10 cellular contexts compared by ENCODE assay signal in genomic region chr20:25622049-25622448, GRCh38. TPM values are rescaled to one million over a fixed set of nuclear protein-coding genes. Genes with fewer than 3 reads are reported as not detected.
DNase-seq lines count a peak whose midpoint lies in the region; TF ChIP-seq lines count a peak whose summit lies in the region.
"Had no signal": no experiment of that assay in that cellular context is flagged by ENCODE, and none has a peak within 500 bp of the region (broad histone marks: within the 10 kb centered on the region; RNA-seq: fewer than 3 reads in every experiment).

No MANE protein-coding gene starts in this region.

- H3K27ac ChIP-seq in adrenal gland, result no peak overlapping the region
- H3K27ac ChIP-seq in effector memory CD4-positive, alpha-beta T cell (ENCODE audit: insufficient read depth, low read length, poor library complexity, severe bottlenecking), result no peak overlapping the region

- no peaks in the 10 kb centered on the region for H3K27me3 ChIP-seq in adrenal gland
- no peaks in the 10 kb centered on the region for H3K27me3 ChIP-seq in effector memory CD4-positive, alpha-beta T cell (replicated peaks; ENCODE audit: control insufficient read depth, insufficient read depth, low read length, poor library complexity, severe bottlenecking)
- H3K27me3 ChIP-seq: sigmoid colon had no signal

- H3K27ac Mint-ChIP-seq in activated CD4-positive, alpha-beta T cell treated with anti-CD3 and anti-CD28 coated beads, Interleukin-2, amount 10 ng/mL, durations not matched to agents 24 days and 14 days, result peak overlapping the region; percentile 98
- H3K27ac Mint-ChIP-seq in endothelial cell (ENCODE audit: unreplicated experiment) (no peak overlapping the region), progenitor cell of endocrine pancreas (no peak overlapping the region)

- TF ChIP-seq CTCF in endothelial cell (IDR thresholded peaks at IDR 0.05; ENCODE audit: unreplicated experiment) (no peak), progenitor cell of endocrine pancreas (IDR thresholded peaks at IDR 0.05; ENCODE audit: unreplicated experiment) (no peak), adrenal gland (IDR thresholded peaks at IDR 0.05) (no peak)

- H3K36me3 Mint-ChIP-seq in activated CD4-positive, alpha-beta T cell treated with anti-CD3 and anti-CD28 coated beads, Interleukin-2, amount 10 ng/mL, durations not matched to agents 24 days and 14 days (ENCODE audit: low read depth), result peaks cover 13% of the 10 kb centered on the region
- H3K36me3 Mint-ChIP-seq in endothelial cell (ENCODE audit: low read depth, unreplicated experiment), result peaks cover 4% of the 10 kb centered on the region
- peaks cover 1% of the 10 kb centered on the region for H3K36me3 Mint-ChIP-seq in progenitor cell of endocrine pancreas (ENCODE audit: insufficient read depth)

- peak overlapping the region in 1 of 4 donors; percentile 87 for H3K4me3 ChIP-seq in adrenal gland
- H3K4me3 ChIP-seq in effector memory CD4-positive, alpha-beta T cell (ENCODE audit: insufficient read depth, low read depth, low read length, poor library complexity, severe bottlenecking), result no peak overlapping the region

- H3K4me1 ChIP-seq in adrenal gland (replicated peaks in 1 of 2), result peaks cover 17 to 18% of the 10 kb centered on the region in 2 donors
- H3K4me1 ChIP-seq in effector memory CD4-positive, alpha-beta T cell (ENCODE audit: control insufficient read depth, insufficient read depth, low read length, poor library complexity, severe bottlenecking), result peaks cover 10% of the 10 kb centered on the region

- no peaks in the 10 kb centered on the region for H3K27me3 Mint-ChIP-seq in activated CD4-positive, alpha-beta T cell treated with anti-CD3 and anti-CD28 coated beads, Interleukin-2, amount 10 ng/mL, durations not matched to agents 24 days and 14 days
- H3K27me3 Mint-ChIP-seq in endothelial cell (ENCODE audit: unreplicated experiment) (peaks cover 4% of the 10 kb centered on the region), progenitor cell of endocrine pancreas (no peaks in the 10 kb centered on the region)

- H3K36me3 ChIP-seq in adrenal gland (replicated peaks in 1 of 2), result no peaks in the 10 kb centered on the region
- H3K36me3 ChIP-seq in effector memory CD4-positive, alpha-beta T cell (ENCODE audit: control insufficient read depth, insufficient read depth, low read length), result no peaks in the 10 kb centered on the region
- H3K36me3 ChIP-seq: sigmoid colon had no signal

- DNase-seq in activated CD4-positive, alpha-beta T cell treated with anti-CD3 and anti-CD28 coated beads, Interleukin-2, amount 10 ng/mL, durations not matched to agents 24 days and 14 days, result no peak
- no peak for DNase-seq in activated CD4-positive, alpha-beta T cell treated with anti-CD3 and anti-CD28 coated beads, Interleukin-2, amount 50 U/mL, for 1 hour
- peak; percentile 14 for DNase-seq in RKO (ENCODE audit: low spot score)
- no peak for DNase-seq in endothelial cell (ENCODE audit: low spot score)
- no peak for DNase-seq in progenitor cell of endocrine pancreas (ENCODE audit: low spot score, unreplicated experiment)
- DNase-seq in HUDEP-2 (lab: John Stamatoyannopoulos, UW; ENCODE audit: unreplicated experiment in 76 of 76), result no peak
- no peak for DNase-seq in adrenal gland
- DNase-seq in effector memory CD4-positive, alpha-beta T cell, result no peak
- DNase-seq: activated CD4-positive, alpha-beta T cell treated with anti-CD3 and anti-CD28 coated beads, Interleukin-2, amount 50 U/mL, for 4 hours; sigmoid colon had no signal

- no peak for TF ChIP-seq POLR2A in adrenal gland (IDR thresholded peaks at IDR 0.05)

- H3K9me3 ChIP-seq in adrenal gland (replicated peaks in 1 of 3), result no peaks in the 10 kb centered on the region
- H3K9me3 ChIP-seq in effector memory CD4-positive, alpha-beta T cell (ENCODE audit: control insufficient read depth, low read length), result no peaks in the 10 kb centered on the region
- H3K9me3 ChIP-seq: sigmoid colon had no signal

- WGBS in adrenal gland, 4 donors, result 92 to 95% (median 92%) methylated on average over 6 of the region's 6 CpGs

- H3K9me3 Mint-ChIP-seq in activated CD4-positive, alpha-beta T cell treated with anti-CD3 and anti-CD28 coated beads, Interleukin-2, amount 10 ng/mL, durations not matched to agents 24 days and 14 days, result peaks cover 4% of the 10 kb centered on the region
- H3K9me3 Mint-ChIP-seq in endothelial cell (ENCODE audit: unreplicated experiment) (no peaks in the 10 kb centered on the region), progenitor cell of endocrine pancreas (ENCODE audit: low read depth) (no peaks in the 10 kb centered on the region)

- intact Hi-C loops in activated CD4-positive, alpha-beta T cell treated with anti-CD3 and anti-CD28 coated beads, Interleukin-2, amount 10 ng/mL, durations not matched to agents 24 days and 14 days (cut with micrococcal nuclease), result loop anchor here (5.0 kb wide), 3 partner anchors 215 to 375 kb away; partner anchors contain the start of genes ABHD12, GINS1 and PYGB
- intact Hi-C loops in adrenal gland (cut with DNase I), result loop anchor here in 1 of 2 donors (10.0 kb wide), 2 partner anchors 73 to 77 kb away; partner anchors contain the start of gene ZNF337

- peak overlapping the region; percentile 85 for H3K4me3 Mint-ChIP-seq in activated CD4-positive, alpha-beta T cell treated with anti-CD3 and anti-CD28 coated beads, Interleukin-2, amount 10 ng/mL, durations not matched to agents 24 days and 14 days
- H3K4me3 Mint-ChIP-seq in endothelial cell (ENCODE audit: unreplicated experiment) (peak overlapping the region; percentile 93), progenitor cell of endocrine pancreas (ENCODE audit: low read depth) (peak overlapping the region; percentile 75)

- H3K4me1 Mint-ChIP-seq in activated CD4-positive, alpha-beta T cell treated with anti-CD3 and anti-CD28 coated beads, Interleukin-2, amount 10 ng/mL, durations not matched to agents 24 days and 14 days, result peaks cover 35% of the 10 kb centered on the region
- H3K4me1 Mint-ChIP-seq in endothelial cell (ENCODE audit: unreplicated experiment) (peaks cover 48% of the 10 kb centered on the region), progenitor cell of endocrine pancreas (ENCODE audit: low read depth) (peaks cover 13% of the 10 kb centered on the region)

RNA-seq across cellular contexts. Expression of gene NANP, which starts 1.8 kb away (rescaled TPM):
- total RNA-seq in activated CD4-positive, alpha-beta T cell treated with anti-CD3 and anti-CD28 coated beads, Interleukin-2, amount 10 ng/mL, durations not matched to agents 24 days and 14 days, result 10.0 TPM in 2 replicates
- total RNA-seq in endothelial cell (ENCODE audit: unreplicated experiment), result 6.8 TPM
- total RNA-seq in progenitor cell of endocrine pancreas, result 3.3 and 4.0 TPM in 2 replicates
- 10 to 100 TPM in 2 of 8 donors, 1 to 10 TPM in 6; 5.5 to 13.6 (median 7.6) TPM for total RNA-seq in adrenal gland
- polyA plus RNA-seq in adrenal gland, result 10 to 100 TPM in 1 of 3 donors, 1 to 10 TPM in 2; 1.8 to 12.2 (median 2.2) TPM

RNA-seq across cellular contexts. Expression of gene NINL, which starts 36.7 kb away (rescaled TPM):
- total RNA-seq in activated CD4-positive, alpha-beta T cell treated with anti-CD3 and anti-CD28 coated beads, Interleukin-2, amount 10 ng/mL, durations not matched to agents 24 days and 14 days, result 3.0 and 3.5 TPM in 2 replicates
- total RNA-seq in endothelial cell (ENCODE audit: unreplicated experiment) (95.5 TPM), progenitor cell of endocrine pancreas (114 and 125 TPM in 2 replicates), adrenal gland (10 to 100 TPM in 7 of 8 donors, 1 to 10 TPM in 1; 10.0 to 30.9 (median 14.4) TPM)
- polyA plus RNA-seq in adrenal gland, result 10 to 100 TPM; 13.4 to 30.6 (median 20.3) TPM
